1 cellular context compared by ENCODE assay signal in the genomic region with DNA sequence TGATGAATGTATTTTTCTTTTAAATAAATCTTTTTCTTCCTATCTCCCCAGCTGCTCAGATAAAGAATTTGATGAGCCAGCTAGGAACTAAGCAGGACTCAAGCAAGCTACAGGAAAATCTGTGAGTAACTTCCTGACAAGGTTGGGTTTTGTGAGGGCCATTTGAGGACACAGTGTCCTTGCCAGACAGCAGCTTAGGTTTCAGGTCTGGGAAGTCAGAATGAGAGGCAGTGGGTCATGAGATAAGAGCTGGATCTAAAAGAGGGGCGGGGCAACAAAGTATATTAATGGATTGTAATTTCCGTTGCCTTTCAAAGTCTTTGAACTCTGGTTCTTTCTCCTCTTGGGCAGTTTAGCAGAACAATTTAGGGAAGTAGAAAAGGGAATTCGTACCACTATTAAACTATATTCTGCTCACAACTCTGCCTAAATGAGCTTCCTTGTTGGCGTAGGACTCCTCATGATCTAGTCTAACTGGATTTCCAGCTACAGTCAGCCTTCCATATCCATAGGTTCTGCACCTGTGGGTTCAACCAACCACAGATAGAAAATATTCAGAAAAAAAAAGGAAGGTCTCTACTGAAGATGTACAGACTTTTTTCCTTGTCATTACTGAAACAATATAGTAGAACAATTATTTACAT.
TF ChIP-seq lines count a peak whose summit lies in the region.

No MANE protein-coding gene starts in this region.

TF ChIP-seq in endothelial cell of umbilical vein, 7 proteins besides CTCF, POLR2A, EP300 and RAD21:
- TF ChIP-seq MAX (IDR thresholded peaks at IDR 0.05; ENCODE audit: insufficient read depth, insufficient read length), result no peak
- TF ChIP-seq GATA2 (IDR thresholded peaks at IDR 0.05; ENCODE audit: insufficient read depth, insufficient read length, low read depth, low read length), result peak; percentile 94
- TF ChIP-seq JUN (IDR thresholded peaks at IDR 0.05; ENCODE audit: borderline replicate concordance, insufficient read depth, insufficient read length, low read depth), result peak; percentile 48
- TF ChIP-seq FOS (IDR thresholded peaks at IDR 0.05; ENCODE audit: borderline replicate concordance, insufficient read depth, low read length), result peak; percentile 74
- peak; percentile 88 for TF ChIP-seq POLR2AphosphoS5 (IDR thresholded peaks at IDR 0.05; ENCODE audit: insufficient read depth, low read depth, low read length)
